8 cellular contexts compared by ENCODE assay signal in genomic region chr22:43884600-43885318, GRCh38.
DNase-seq lines count a peak whose midpoint lies in the region; ATAC-seq and TF ChIP-seq lines count a peak whose summit lies in the region.

No MANE protein-coding gene starts in this region.

- H3K4me1 ChIP-seq in parathyroid adenoma, result no peaks in the 10 kb centered on the region

- no peaks in the 10 kb centered on the region for H3K9me3 ChIP-seq in parathyroid adenoma (ENCODE audit: control insufficient read depth, low read length)

- no peak overlapping the region for H3K9ac ChIP-seq in parathyroid adenoma

- H3K27ac ChIP-seq in parathyroid adenoma, result no peak overlapping the region

- ATAC-seq in HG02852 (IDR thresholded peaks at IDR 0.05; ENCODE audit: unreplicated experiment), result peak; percentile 64
- ATAC-seq in GM21360 (IDR thresholded peaks at IDR 0.05; ENCODE audit: unreplicated experiment), result no peak

- DNase-seq in NCI-H524 (lab: John Stamatoyannopoulos, UW) (peak; percentile 48 to 72), NCI-H524 treated with DMSO at 0.1 percent for 48 hours (lab: John Stamatoyannopoulos, UW) (no peak), NCI-H345 (lab: John Stamatoyannopoulos, UW) (peak; percentile 25), activated T-cell treated with anti-CD3 and anti-CD28 coated beads for 24 hours (ENCODE audit: low read depth) (peak; percentile 34), fibroblast of mammary gland (ENCODE audit: low read depth) (peak; percentile 49)

- TF ChIP-seq CTCF in fibroblast of mammary gland (conservative IDR thresholded peaks at IDR 0.05; ENCODE audit: control insufficient read depth, insufficient read depth, low read depth, low read length) (peak; percentile 84), parathyroid adenoma (IDR thresholded peaks at IDR 0.05) (peak; percentile 52)

- H3K4me3 ChIP-seq in fibroblast of mammary gland (ENCODE audit: control insufficient read depth, low read depth, low read length) (no peak overlapping the region), parathyroid adenoma (ENCODE audit: low read depth, low read length) (no peak overlapping the region)

- no peaks in the 10 kb centered on the region for H3K27me3 ChIP-seq in parathyroid adenoma (ENCODE audit: control insufficient read depth, insufficient read depth, low read length)

- no peaks in the 10 kb centered on the region for H3K79me2 ChIP-seq in parathyroid adenoma

- H3K36me3 ChIP-seq in parathyroid adenoma (ENCODE audit: control insufficient read depth, insufficient read depth, low read length), result no peaks in the 10 kb centered on the region

- H2AFZ ChIP-seq in parathyroid adenoma, result no peak overlapping the region

- H3K4me2 ChIP-seq in parathyroid adenoma (ENCODE audit: low read length), result no peak overlapping the region
